In the genomic region with DNA sequence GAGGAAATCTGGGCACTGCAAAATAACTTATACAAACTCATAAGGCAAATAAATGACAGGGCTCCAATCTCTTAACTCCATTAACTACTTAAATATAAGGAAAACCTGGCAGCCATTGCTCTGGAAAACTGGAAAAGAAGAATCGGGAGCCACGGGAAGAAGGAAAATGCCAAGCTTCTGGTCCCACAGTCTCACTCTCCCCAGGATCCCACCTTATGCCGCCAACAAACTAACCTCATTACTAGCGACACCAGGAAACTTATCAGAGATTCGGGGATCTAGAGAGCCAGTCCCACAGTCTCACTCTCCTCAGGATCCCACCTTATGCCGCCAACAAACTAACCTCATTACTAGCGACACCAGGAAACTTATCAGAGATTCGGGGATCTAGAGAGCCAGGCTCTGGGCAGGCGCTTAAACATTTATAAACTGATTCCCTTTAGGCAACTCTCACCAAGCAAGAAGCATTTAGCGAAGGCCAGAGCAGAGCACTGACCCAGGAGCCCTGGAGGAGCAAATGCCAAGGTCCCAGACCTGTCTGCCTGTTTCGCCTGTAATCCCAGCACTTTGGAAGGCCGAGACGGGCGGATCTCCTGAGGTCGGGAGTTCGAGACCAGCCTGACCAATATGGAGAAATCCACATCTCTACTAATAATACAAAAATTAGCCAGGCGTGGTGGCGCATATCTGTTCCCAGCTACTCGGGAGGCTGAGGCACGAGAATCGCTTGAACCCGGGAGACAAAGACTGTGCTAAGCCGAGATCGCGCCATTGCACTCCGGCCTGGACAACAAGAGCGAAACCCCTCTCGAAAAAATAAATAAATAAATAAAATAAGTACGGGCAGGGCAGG, we compare ENCODE assay signal across 8 cellular contexts. TPM values are rescaled to one million over a fixed set of nuclear protein-coding genes. Genes with fewer than 3 reads are reported as not detected.
A peak's percentile ranks its signal among the peaks of the same experiment; 100 is the strongest.
DNase-seq lines count a peak whose midpoint lies in the region; ATAC-seq, FAIRE-seq and TF ChIP-seq lines count a peak whose summit lies in the region.

No MANE protein-coding gene starts in this region.

- peaks cover 2% of the 10 kb centered on the region for H3K79me1 ChIP-seq in mesendoderm (ENCODE audit: low read length)

- POLR2A ChIA-PET in K562 (lab: Yijun Ruan, JAX): interaction anchor here (1.0 to 1.5 kb wide), 3 partner anchors 11 to 18 kb away, joined by 3 read pairs; no protein-coding TSS in a partner anchor

- H3K4me1 ChIP-seq in K562 (replicated peaks in 1 of 2; ENCODE audit: control insufficient read depth in 2 of 2, insufficient read depth in 2 of 2, low read length in 2 of 2) (peaks cover 0 to 7% of the 10 kb centered on the region in 2 experiments; a peak in 1 of 5 replicates), mesendoderm (ENCODE audit: control insufficient read depth, low read depth, low read length) (no peaks in the 10 kb centered on the region)

- peak overlapping the region; percentile 94 for H3K27ac ChIP-seq in K562 (ENCODE audit: extremely low read depth, low read depth, low read length)
- H3K27ac ChIP-seq in mesendoderm (ENCODE audit: low read depth, low read length): no peak overlapping the region

- peaks cover 6 to 7% of the 10 kb centered on the region in 2 donors for H3K36me3 Mint-ChIP-seq in CD14-positive monocyte

- TSS peak; percentile 50 for BruUV-seq in K562 (replicated peaks; lab: Mats Ljungman, UMichigan)

- peak overlapping the region; percentile 33 for H3K18ac ChIP-seq in mesendoderm (ENCODE audit: low read length)

- H3K27me3 Mint-ChIP-seq in CD14-positive monocyte (ENCODE audit: low read depth in 3 of 3): peaks cover 4 to 19% (median 5%) of the 10 kb centered on the region in 3 donors

- H3K4me3 Mint-ChIP-seq in CD14-positive monocyte: peak overlapping the region; percentile 99

- TF ChIP-seq EP300 in K562 (IDR thresholded peaks at IDR 0.05; ENCODE audit: low read length): no peak

- peak overlapping the region; percentile 72 for H3K4me3 ChIP-seq in K562
- peak overlapping the region; percentile 97 for H3K4me3 ChIP-seq in mesendoderm (ENCODE audit: low read length)

- no peak overlapping the region for H2AK5ac ChIP-seq in mesendoderm (ENCODE audit: low read length)

- CTCF ChIA-PET in K562 (lab: Yijun Ruan, JAX; ENCODE audit: low intra/inter-chr PET ratio): no interaction called here

- H3K9me3 Mint-ChIP-seq in CD14-positive monocyte: peaks cover 0 to 2% (median 0%) of the 10 kb centered on the region in 7 donors

- H3K4me2 ChIP-seq in K562 (ENCODE audit: insufficient read depth, low read length) (peak overlapping the region; percentile 95), mesendoderm (ENCODE audit: low read length) (peak overlapping the region; percentile 88)

- peak; percentile 41 for ATAC-seq in K562
- no peak for ATAC-seq in GM21360 (IDR thresholded peaks at IDR 0.05; ENCODE audit: unreplicated experiment)
- no peak for ATAC-seq in HG03442 (IDR thresholded peaks at IDR 0.05; ENCODE audit: unreplicated experiment)

- in situ Hi-C loops in K562 (cut with MboI): no loop called here

- H4K5ac ChIP-seq in mesendoderm (ENCODE audit: low read length): no peak overlapping the region

- H2BK120ac ChIP-seq in mesendoderm (ENCODE audit: low read depth, low read length): peak overlapping the region; percentile 82

- no peak overlapping the region for H3K23ac ChIP-seq in mesendoderm (ENCODE audit: low read length)

- 0% methylated on average over 29 of the region's 29 CpGs for WGBS in K562 (ENCODE audit: insufficient coverage, low coverage, missing lambda C conversion rate)
- no CpG with 5 or more reads among the region's 29 CpGs for WGBS in mesendoderm (ENCODE audit: extremely low coverage, insufficient coverage, low lambda C conversion rate)

- no peak for TF ChIP-seq RAD21 in K562 (CRISPR knock-in tag; conservative IDR thresholded peaks at IDR 0.05 in 1 of 2, IDR thresholded peaks at IDR 0.05 in 1 of 2)

- FAIRE-seq in K562 (lab: Jason Lieb, UNC): no peak

- H4K20me1 ChIP-seq in K562 (replicated peaks; ENCODE audit: control insufficient read depth, insufficient read depth, low read length): no peaks in the 10 kb centered on the region

- TF ChIP-seq POLR2A in K562 (conservative IDR thresholded peaks at IDR 0.05): no peak

- no peak overlapping the region for H2BK15ac ChIP-seq in mesendoderm (replicated peaks; ENCODE audit: low read depth)

- peak overlapping the region; percentile 95 for H3K4ac ChIP-seq in mesendoderm (ENCODE audit: low read depth, low read length)

- TF ChIP-seq CTCF in CD14-positive monocyte (IDR thresholded peaks at IDR 0.05) (no peak), K562 (IDR thresholded peaks at IDR 0.05 in 2 of 3, conservative IDR thresholded peaks at IDR 0.05 in 1 of 3; ENCODE audit: insufficient read depth in 2 of 3, low read depth in 1 of 3, low read length in 3 of 3) (no peak)

- no peaks in the 10 kb centered on the region for H3K9me1 ChIP-seq in K562 (ENCODE audit: control insufficient read depth, insufficient read depth, low read length)

- peak overlapping the region; percentile 93 to 99 (median 98) for H3K27ac Mint-ChIP-seq in CD14-positive monocyte

- peak overlapping the region; percentile 92 to 98 for H3K9ac ChIP-seq in K562 (ENCODE audit: insufficient read depth in 1 of 2, low read depth in 2 of 2, low read length in 2 of 2)
- peak overlapping the region; percentile 97 for H3K9ac ChIP-seq in mesendoderm (ENCODE audit: low read length)

- H4K8ac ChIP-seq in mesendoderm (ENCODE audit: low read depth, low read length): peak overlapping the region; percentile 65

- no peak for DNase-seq in CD14-positive monocyte (ENCODE audit: low spot score)
- DNase-seq in HT-29 (ENCODE audit: low spot score): peak; percentile 32
- DNase-seq in K562 (ENCODE audit: extremely low read depth in 1 of 4, low spot score in 3 of 4): peak in 3 of 4 experiments; percentile 46 to 53 (median 50)
- DNase-seq in mesendoderm: peak; percentile 44
- DNase-seq in effector CD4-positive, alpha-beta T cell: no peak
- no peak for DNase-seq in activated effector memory CD4-positive, alpha-beta T cell treated with Interleukin-2 at 50 U/mL for 16 hours

- intact Hi-C loops in CD14-positive monocyte (cut with micrococcal nuclease): loop anchor here in 1 of 2 donors (10.0 kb wide), 1 partner anchor 66 kb away; a partner anchor contains a TSS
- intact Hi-C loops in K562 (cut with micrococcal nuclease): loop anchor here (5.0 kb wide), 1 partner anchor 77 kb away; a partner anchor contains a TSS

- no peak overlapping the region for H2BK5ac ChIP-seq in mesendoderm (ENCODE audit: low read length)

- peak overlapping the region; percentile 99 for H3K56ac ChIP-seq in mesendoderm (ENCODE audit: low read length)

- peaks cover 30% of the 10 kb centered on the region for H3K4me1 Mint-ChIP-seq in CD14-positive monocyte

- H3K27me3 ChIP-seq in K562 (ENCODE audit: control insufficient read depth in 2 of 2, insufficient read depth in 2 of 2, low read length in 2 of 2) (0 out of 5 replicates have a peak, but pooled peaks cover 0 to 4% of the 10 kb centered on the region in 2 experiments), mesendoderm (ENCODE audit: insufficient read depth, low read length, poor library complexity) (peaks cover 1% of the 10 kb centered on the region)

- H2AFZ ChIP-seq in K562 (ENCODE audit: low read depth, low read length): peak overlapping the region; percentile 98; the same call in 1 of the 2 replicates

- peaks cover 19% of the 10 kb centered on the region for H3K36me3 ChIP-seq in K562 (ENCODE audit: control insufficient read depth, insufficient read depth, low read length)
- H3K36me3 ChIP-seq in mesendoderm (ENCODE audit: control insufficient read depth, insufficient read depth, low read length): no peaks in the 10 kb centered on the region

- peaks cover 60% of the 10 kb centered on the region for H3K79me2 ChIP-seq in K562 (ENCODE audit: control insufficient read depth, insufficient read depth, low read length)
- H3K79me2 ChIP-seq in mesendoderm (ENCODE audit: control insufficient read depth, insufficient read depth, low read length): peaks cover 32% of the 10 kb centered on the region

- H3K9me3 ChIP-seq in K562 (replicated peaks; ENCODE audit: control insufficient read depth, insufficient read depth, low read depth, low read length): no peaks in the 10 kb centered on the region

TF ChIP-seq in K562, 482 proteins besides CTCF, POLR2A, EP300 and RAD21 (continues in another document):
- no peak for TF ChIP-seq JUND (IDR thresholded peaks at IDR 0.05; ENCODE audit: borderline replicate concordance, low read depth, low read length)
- peak; percentile 19; the same call in 1 of the 3 replicates for TF ChIP-seq JUND (tag; IDR thresholded peaks at IDR 0.05; ENCODE audit: borderline replicate concordance, low read depth, low read length)
- TF ChIP-seq MECOM (CRISPR knock-in tag; IDR thresholded peaks at IDR 0.05): no peak
- TF ChIP-seq LCOR (CRISPR knock-in tag; IDR thresholded peaks at IDR 0.05): no peak
- no peak for TF ChIP-seq FOXJ2 (tag; IDR thresholded peaks at IDR 0.05)
- no peak for TF ChIP-seq PTRF (tag; IDR thresholded peaks at IDR 0.05)

RNA-seq across cellular contexts. Expression of a gene that starts 0.7 kb away (rescaled TPM):
- polyA plus RNA-seq in CD14-positive monocyte: 10 to 100 TPM; 78.6 to 84.1 TPM
- 39.1 and 42.2 TPM in 2 replicates for total RNA-seq in HT-29 (2014; rRNA removed; shearing (Covaris generic))
- total RNA-seq in K562 (2011; cell fraction: chromatin; rRNA removed; ENCODE audit: low replicate concordance): 31.2 and 38.1 TPM in 2 replicates
- 24.7 and 27.5 TPM in 2 replicates for total RNA-seq in K562 (2011; cell fraction: nucleolus; rRNA removed)
- total RNA-seq in K562 (2011; cell fraction: nucleoplasm; rRNA removed): 46.6 and 87.8 TPM in 2 replicates
- total RNA-seq in K562 (2014; rRNA removed): 71.7 and 103 TPM in 2 replicates
- 144 and 145 TPM in 2 replicates for total RNA-seq in K562 (2014; rRNA removed; fragmentation: Illumina TruSeq; extraction: Trizol)
- total RNA-seq in K562 (2015; rRNA removed; fragmentation: Illumina TruSeq; extraction: Trizol): 140 and 155 TPM in 2 replicates
- total RNA-seq in K562 (2021): 231 and 235 TPM in 2 replicates
- 165 and 171 TPM in 2 replicates for polyA plus RNA-seq in K562 (2011; rRNA removed)
- polyA plus RNA-seq in K562 (2011; cell fraction: cytosol; rRNA removed): 180 and 190 TPM in 2 replicates
- polyA plus RNA-seq in K562 (2011; cell fraction: nucleus; rRNA removed): 68.1 and 83.6 TPM in 2 replicates
- polyA plus RNA-seq in K562 (2012): 147 and 203 TPM in 2 replicates
- 283 and 321 TPM in 2 replicates for polyA plus RNA-seq in K562 (2014; fragmentation: Illumina TruSeq; extraction: Trizol)
- 100 to 1,000 TPM; 499 to 543 TPM for polyA plus RNA-seq in K562 (2014; fragmentation: Nextera tagmentation; extraction: Ambion mirVana)
- 150 and 162 TPM in 2 replicates for polyA plus RNA-seq in K562 (2014; rRNA removed)
- polyA minus RNA-seq in K562 (2011; rRNA and poly(A)+ RNA removed): 117 and 126 TPM in 2 replicates
- 108 and 118 TPM in 2 replicates for polyA minus RNA-seq in K562 (2011; cell fraction: cytosol; rRNA and poly(A)+ RNA removed)
- 13.2 and 23.4 TPM in 2 replicates for polyA minus RNA-seq in K562 (2011; cell fraction: nucleus; rRNA and poly(A)+ RNA removed)
- 210 TPM for polyA plus RNA-seq in mesendoderm (2013, experiment 1 of 2)
- 208 TPM for polyA plus RNA-seq in mesendoderm (2013, experiment 2 of 2)

Comparison
In these comparisons a context has a peak if more than half of its experiments do, and no peak if none do; other contexts are left out.
1. DNase-seq: peak in HT-29 (single experiment), K562 (3 of 4) and mesendoderm (single experiment); none in CD14-positive monocyte (single experiment), effector CD4-positive, alpha-beta T cell (single experiment) and activated effector memory CD4-positive, alpha-beta T cell treated with Interleukin-2 at 50 U/mL for 16 hours (single experiment).